Comparison of ENCODE assay signal across 8 cellular contexts in genomic region chr10:110206988-110207804, GRCh38. TPM values are rescaled to one million over a fixed set of nuclear protein-coding genes. Genes with fewer than 3 reads are reported as not detected.
DNase-seq lines count a peak whose midpoint lies in the region; ATAC-seq and TF ChIP-seq lines count a peak whose summit lies in the region.

MXI1 (plus strand) TSS chr10:110207605; CDS start chr10:110207809, 204 bp downstream.

- H3K27ac ChIP-seq in AG04450 (ENCODE audit: low read depth, low read length): peak within 1 kb of the TSS; percentile 47
- H3K27ac ChIP-seq in VCaP: peak within 1 kb of the TSS; percentile 93
- H3K27ac ChIP-seq in layer of hippocampus (ENCODE audit: low read depth, low read length): peak within 1 kb of the TSS; percentile 74

- no peak for TF ChIP-seq CTCF in AG04450 (IDR thresholded peaks at IDR 0.05; ENCODE audit: low read depth, low read length)
- TF ChIP-seq CTCF in VCaP (conservative IDR thresholded peaks at IDR 0.05): no peak

- H3K4me3 ChIP-seq in AG04450 (ENCODE audit: low read depth, low read length): peak within 1 kb of the TSS; percentile 78

- ATAC-seq in GM18505 (IDR thresholded peaks at IDR 0.05; ENCODE audit: unreplicated experiment) (peak; percentile 51), HG02870 (IDR thresholded peaks at IDR 0.05; ENCODE audit: unreplicated experiment) (peak; percentile 61)

- no peaks in the 10 kb centered on the region; the same call in 1 of the 2 replicates for H3K9me3 ChIP-seq in AG04450 (ENCODE audit: control insufficient read depth, insufficient read depth, low read length)

- DNase-seq in AG04450 (ENCODE audit: low read depth, low spot score) (peak; percentile 39), NCI-H1694 treated with DMSO at 0.1 percent for 48 hours (lab: John Stamatoyannopoulos, UW) (peak; percentile 29), dedifferentiated amniotic fluid mesenchymal stem cell (ENCODE audit: extremely low spot score) (peak; percentile 68)
- peak; percentile 61 for DNase-seq in stimulated activated CD4-positive, alpha-beta T cell treated with anti-CD3 and anti-CD28 coated beads, Interleukin-15, amount 100 ng/mL, for 24 hours

- H3K27me3 ChIP-seq in AG04450 (ENCODE audit: control insufficient read depth, insufficient read depth, low read length) (peaks cover 15% of the 10 kb centered on the region), layer of hippocampus (ENCODE audit: control insufficient read depth, insufficient read depth, low read length) (no peaks in the 10 kb centered on the region)

- CTCF ChIA-PET in AG04450 (lab: Charles Lee): interaction anchor here (1.1 to 4.8 kb wide), 6 partner anchors 12 to 73 kb away, joined by 3 to 24 read pairs (median 6); no protein-coding TSS in a partner anchor

- POLR2A ChIA-PET in AG04450 (lab: Yijun Ruan, JAX): interaction anchor here (1.5 to 1.6 kb wide), 2 partner anchors 14 to 19 kb away, joined by 4 to 6 read pairs; no protein-coding TSS in a partner anchor

- peak; percentile 34 for TF ChIP-seq POLR2A in GM18505 (IDR thresholded peaks at IDR 0.05; ENCODE audit: borderline replicate concordance, extremely low read depth, insufficient read depth, insufficient read length)

RNA-seq across cellular contexts. Expression of gene MXI1, which starts in this region (rescaled TPM):
- polyA plus RNA-seq in AG04450 (2011; rRNA removed): 13.7 and 17.3 TPM in 2 replicates
- polyA minus RNA-seq in AG04450 (2011; rRNA and poly(A)+ RNA removed): 12.0 and 13.5 TPM in 2 replicates

Comparison
In these comparisons a context has a peak if more than half of its experiments do, and no peak if none do; other contexts are left out.
1. Peak in every context shown above with its lines: DNase-seq, ATAC-seq, H3K4me3 ChIP-seq and H3K27ac ChIP-seq.